Comparison of ENCODE assay signal across 8 cellular contexts in genomic region chr9:133160742-133161541, GRCh38. TPM values are rescaled to one million over a fixed set of nuclear protein-coding genes. Genes with fewer than 3 reads are reported as not detected.
DNase-seq lines count a peak whose midpoint lies in the region; ATAC-seq and TF ChIP-seq lines count a peak whose summit lies in the region.

No MANE protein-coding gene starts in this region.

- H3K4me3 ChIP-seq in fibroblast of the aortic adventitia (ENCODE audit: low read depth, low read length), result no peak overlapping the region

- DNase-seq in Ammon's horn (ENCODE audit: low spot score) (peak; percentile 71), GM13976 (ENCODE audit: low spot score) (peak; percentile 83), NCI-H2196 treated with DMSO at 0.1 percent for 48 hours (lab: John Stamatoyannopoulos, UW; ENCODE audit: unreplicated experiment) (peak; percentile 10), fibroblast of the aortic adventitia (ENCODE audit: low read depth) (peak; percentile 59), omental fat pad (ENCODE audit: low spot score) (no peak)
- peak; percentile 27 to 37 for DNase-seq in activated CD4-positive, alpha-beta T cell treated with anti-CD3 and anti-CD28 coated beads, Interleukin-2, amount 50 U/mL, for 4 hours

- peak; percentile 63 for TF ChIP-seq CTCF in GM13976 (IDR thresholded peaks at IDR 0.05; ENCODE audit: borderline replicate concordance, control extremely low read depth, extremely low read depth, insufficient read depth, missing control alignments)
- TF ChIP-seq CTCF in fibroblast of the aortic adventitia (IDR thresholded peaks at IDR 0.05; ENCODE audit: insufficient read depth, low read length), result peak; percentile 90
- peak in 2 of 3 donors; percentile 39 to 57 for TF ChIP-seq CTCF in omental fat pad (IDR thresholded peaks at IDR 0.05)

- in situ Hi-C loops in GM13976 (cut with MboI; ENCODE audit: low sequenced_read_pairs, unreplicated experiment), result no loop called here

- peak; percentile 62 for ATAC-seq in omental fat pad (ENCODE audit: low FRiP score)
- no peak for ATAC-seq in HG02981 (IDR thresholded peaks at IDR 0.05; ENCODE audit: unreplicated experiment)
- ATAC-seq in GM19452 (IDR thresholded peaks at IDR 0.05; ENCODE audit: unreplicated experiment), result no peak

RNA-seq across cellular contexts. Expression of gene GBGT1, which starts 2.8 kb away (rescaled TPM):
- total RNA-seq in fibroblast of the aortic adventitia (ENCODE audit: low replicate concordance) (0.98 and 1.6 TPM in 2 replicates), omental fat pad (10 to 100 TPM; 23.4 to 29.1 (median 26.9) TPM)

RNA-seq across cellular contexts. Expression of gene RALGDS, which starts 39.9 kb away (rescaled TPM):
- total RNA-seq in fibroblast of the aortic adventitia (ENCODE audit: low replicate concordance), result 4.3 and 15.6 TPM in 2 replicates
- total RNA-seq in omental fat pad, result 100 to 1,000 TPM in 1 of 4 donors, 10 to 100 TPM in 3; 33.9 to 177 (median 68.9) TPM

RNA-seq across cellular contexts. Expression of gene OBP2B, which starts 48.1 kb away (rescaled TPM):
- total RNA-seq in fibroblast of the aortic adventitia (ENCODE audit: low replicate concordance), result not detected in 2 replicates
- not detected for total RNA-seq in omental fat pad
